8 cellular contexts compared by ENCODE assay signal in genomic region chr17:40818343-40818732, GRCh38. TPM values are rescaled to one million over a fixed set of nuclear protein-coding genes. Genes with fewer than 3 reads are reported as not detected.
DNase-seq lines count a peak whose midpoint lies in the region; ATAC-seq, FAIRE-seq and TF ChIP-seq lines count a peak whose summit lies in the region.

No MANE protein-coding gene starts in this region.

- H3K27me3 ChIP-seq in left ventricle myocardium inferior (ENCODE audit: low read depth) (no peaks in the 10 kb centered on the region), aorta (ENCODE audit: control insufficient read depth in 1 of 2, insufficient read depth in 2 of 2, low read length in 1 of 2) (no peaks in the 10 kb centered on the region)

- H3K4me1 Mint-ChIP-seq in MCF 10A (ENCODE audit: insufficient read depth, unreplicated experiment) = peaks cover 33% of the 10 kb centered on the region

- H3K4me1 ChIP-seq in left ventricle myocardium inferior = peaks cover 50% of the 10 kb centered on the region
- no peaks in the 10 kb centered on the region for H3K4me1 ChIP-seq in mesodermal cell (ENCODE audit: control insufficient read depth, insufficient read depth, low read length, poor library complexity, severe bottlenecking)
- H3K4me1 ChIP-seq in aorta (ENCODE audit: control insufficient read depth in 1 of 2, insufficient read depth in 2 of 2, low read length in 2 of 2) = no peaks in the 10 kb centered on the region

- POLR2A ChIA-PET in MCF 10A (lab: Yijun Ruan, JAX) = interaction anchor here (0.6 to 6.3 kb wide), 28 partner anchors 7 to 1671 kb away, joined by 3 to 235 read pairs (median 5); partner anchors contain the start of genes EIF1, KRT15, KRT17 and SMARCE1

- H3K9me3 ChIP-seq in left ventricle myocardium inferior (replicated peaks) (no peaks in the 10 kb centered on the region), mesodermal cell (ENCODE audit: control insufficient read depth, low read length) (no peaks in the 10 kb centered on the region), aorta (ENCODE audit: control insufficient read depth, low read length) (no peaks in the 10 kb centered on the region)

- H3K4me3 Mint-ChIP-seq in MCF 10A (ENCODE audit: unreplicated experiment) = peak overlapping the region; percentile 83

- peak overlapping the region; percentile 97 for H3K27ac ChIP-seq in left ventricle myocardium inferior (replicated peaks)
- H3K27ac ChIP-seq in mesodermal cell (ENCODE audit: low read depth, low read length, severe bottlenecking) = peak overlapping the region; percentile 82
- H3K27ac ChIP-seq in aorta (ENCODE audit: low read depth in 1 of 2, low read length in 2 of 2) = peak overlapping the region in 1 of 2 donors; percentile 57

- TF ChIP-seq CTCF in left ventricle myocardium inferior (IDR thresholded peaks at IDR 0.05; ENCODE audit: borderline replicate concordance) (no peak), MCF 10A (IDR thresholded peaks at IDR 0.05; ENCODE audit: unreplicated experiment) (no peak)

- intact Hi-C loops in left ventricle myocardium inferior (cut with micrococcal nuclease) = no loop called here
- intact Hi-C loops in left cardiac atrium (cut with DNase I) = no loop called here
- intact Hi-C loops in MCF 10A (cut with micrococcal nuclease) = no loop called here
- intact Hi-C loops in aorta (cut with DNase I) = loop anchor here in 1 of 2 donors (5.0 kb wide), 1 partner anchor 724 kb away; no protein-coding TSS in a partner anchor

- DNase-seq in left ventricle myocardium inferior (no peak), left cardiac atrium (no peak), MCF 10A (ENCODE audit: unreplicated experiment) (no peak), aorta (no peak), AG08396 (ENCODE audit: low spot score) (no peak), H54 (ENCODE audit: insufficient read length, low spot score) (no peak)
- DNase-seq in NK-92 treated with Interleukin-12 subunit alpha and Interleukin-12 subunit beta, amount 100 ng/mL, for 24 hours (lab: John Stamatoyannopoulos, UW) = no peak

- 0% methylated on average over 1 of the region's 7 CpGs; no CpG with 5 or more reads in 1 of the 2 experiments for WGBS in mesodermal cell (ENCODE audit: insufficient coverage in 2 of 2), 2 experiments
- 19 to 21% methylated on average over 7 of the region's 7 CpGs for WGBS in aorta, 2 donors

- H3K36me3 ChIP-seq in left ventricle myocardium inferior (peaks cover 18% of the 10 kb centered on the region), mesodermal cell (ENCODE audit: control insufficient read depth, insufficient read depth, low read length) (peaks cover 10% of the 10 kb centered on the region), aorta (ENCODE audit: control insufficient read depth in 1 of 2, insufficient read depth in 2 of 2, low read length in 1 of 2) (no peaks in the 10 kb centered on the region)

- H3K9me3 Mint-ChIP-seq in MCF 10A (ENCODE audit: unreplicated experiment) = no peaks in the 10 kb centered on the region

- no peaks in the 10 kb centered on the region for H3K27me3 Mint-ChIP-seq in MCF 10A (ENCODE audit: insufficient read depth, unreplicated experiment)

- peak overlapping the region; percentile 95 for H3K27ac Mint-ChIP-seq in MCF 10A (ENCODE audit: low read depth, unreplicated experiment)

- H3K4me3 ChIP-seq in left ventricle myocardium inferior (peak overlapping the region; percentile 80), mesodermal cell (ENCODE audit: extremely low read depth, insufficient read depth, low read length, poor library complexity, severe bottlenecking) (peak overlapping the region; percentile 58), aorta (ENCODE audit: low read length in 2 of 2) (peak overlapping the region; percentile 77 to 78)

- no peak for TF ChIP-seq POLR2A in H54 (IDR thresholded peaks at IDR 0.05; ENCODE audit: low read depth, low read length)

- peaks cover 49% of the 10 kb centered on the region for H3K36me3 Mint-ChIP-seq in MCF 10A (ENCODE audit: insufficient read depth, unreplicated experiment)

- FAIRE-seq in H54 (lab: Jason Lieb, UNC) = no peak

- TSS peak; percentile 96 for BruUV-seq in MCF 10A (replicated peaks; lab: Mats Ljungman, UMichigan)

- CTCF ChIA-PET in MCF 10A (lab: Yijun Ruan, JAX) = interaction anchor here (0.6 to 0.8 kb wide), 5 partner anchors 9 to 325 kb away, joined by 3 read pairs; no protein-coding TSS in a partner anchor

- ATAC-seq in left cardiac atrium (no peak), aorta (ENCODE audit: low FRiP score) (no peak)

RNA-seq across cellular contexts. Expression of gene KRT10, which starts 4.1 kb away (rescaled TPM):
- total RNA-seq in left ventricle myocardium inferior = 54.7 TPM
- total RNA-seq in left cardiac atrium = 10 to 100 TPM; 57.0 to 68.8 TPM
- 95.5 and 116 TPM in 2 replicates for total RNA-seq in MCF 10A (2022)
- 95.4 TPM for polyA plus RNA-seq in mesodermal cell (2013, experiment 1 of 2)
- polyA plus RNA-seq in mesodermal cell (2013, experiment 2 of 2) = 101 TPM
- total RNA-seq in aorta = 10 to 100 TPM; 35.3 to 39.3 TPM
- 10 to 100 TPM; 39.3 to 39.7 TPM for polyA plus RNA-seq in aorta

RNA-seq across cellular contexts. Expression of gene KRT28, which starts 18.6 kb away (rescaled TPM):
- total RNA-seq in left ventricle myocardium inferior (not detected), left cardiac atrium (not detected), MCF 10A (2022) (not detected in 2 replicates), aorta (not detected)
- polyA plus RNA-seq in mesodermal cell (2013, experiment 1 of 2) = not detected
- not detected for polyA plus RNA-seq in mesodermal cell (2013, experiment 2 of 2)
- not detected for polyA plus RNA-seq in aorta

RNA-seq across cellular contexts. Expression of gene KRT27, which starts 36.0 kb away (rescaled TPM):
- total RNA-seq in left ventricle myocardium inferior (not detected), left cardiac atrium (not detected), MCF 10A (2022) (not detected in 2 replicates), aorta (not detected)
- not detected for polyA plus RNA-seq in mesodermal cell (2013, experiment 1 of 2)
- not detected for polyA plus RNA-seq in mesodermal cell (2013, experiment 2 of 2)
- not detected for polyA plus RNA-seq in aorta

RNA-seq across cellular contexts. Expression of gene KRT26, which starts 46.3 kb away (rescaled TPM):
- not detected for total RNA-seq in left ventricle myocardium inferior
- total RNA-seq in left cardiac atrium = not detected
- total RNA-seq in MCF 10A (2022) = not detected in 2 replicates
- not detected for polyA plus RNA-seq in mesodermal cell (2013, experiment 1 of 2)
- polyA plus RNA-seq in mesodermal cell (2013, experiment 2 of 2) = not detected
- not detected for total RNA-seq in aorta
- polyA plus RNA-seq in aorta = not detected

RNA-seq across cellular contexts. Expression of gene KRT12, which starts 48.7 kb away (rescaled TPM):
- total RNA-seq in left ventricle myocardium inferior (not detected), left cardiac atrium (not detected), MCF 10A (2022) (not detected in 2 replicates), aorta (not detected)
- not detected for polyA plus RNA-seq in mesodermal cell (2013, experiment 1 of 2)
- polyA plus RNA-seq in mesodermal cell (2013, experiment 2 of 2) = not detected
- polyA plus RNA-seq in aorta = 1 to 10 TPM in 1 of 2 donors, not detected in 1; 1.0 TPM
